ENCODE assay signal across 9 cellular contexts in the genomic region with DNA sequence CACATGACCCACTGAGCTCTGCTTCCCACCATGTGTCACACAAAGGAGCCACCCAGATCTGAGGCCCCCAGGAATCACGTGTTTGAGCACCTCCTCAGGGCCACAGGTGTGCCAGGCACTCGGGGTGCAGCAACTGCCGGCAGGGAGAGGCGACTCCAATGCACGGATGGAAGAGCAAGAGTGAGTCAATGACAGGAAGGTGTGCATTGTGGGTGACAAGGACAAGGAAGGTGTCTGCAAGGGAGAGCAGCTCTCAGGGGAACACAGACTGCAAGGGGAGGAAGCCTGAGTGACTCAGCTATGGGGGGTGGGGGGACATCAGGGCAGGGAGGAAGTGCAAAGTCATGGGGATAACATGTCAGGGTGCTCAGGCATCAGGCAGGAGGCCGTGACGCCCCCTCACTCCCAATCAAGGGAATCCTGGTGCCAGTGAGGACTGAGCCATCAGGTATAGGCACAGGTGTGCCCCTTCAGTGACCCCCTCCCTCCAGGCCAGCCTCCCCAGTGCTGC.
A peak's percentile ranks its signal among the peaks of the same experiment; 100 is the strongest.
DNase-seq lines count a peak whose midpoint lies in the region; ATAC-seq and TF ChIP-seq lines count a peak whose summit lies in the region.
"Had no signal": no experiment of that assay in that cellular context is flagged by ENCODE, and none has a peak within 500 bp of the region (broad histone marks: within the 10 kb centered on the region; RNA-seq: fewer than 3 reads in every experiment).

No MANE protein-coding gene starts in this region.

- peak overlapping the region; percentile 58 for H3K27ac Mint-ChIP-seq in activated T-helper 2 cell treated with anti-CD3 and anti-CD28 coated beads, Interferon-gamma antibody, Interleukin-2, Interleukin-4, amounts not matched to agents 10 μg/mL and 5 μg/mL and 100 μg/mL, durations not matched to agents 14 hours and 24 hours and 36 hours

- TF ChIP-seq CTCF in neutrophil (IDR thresholded peaks at IDR 0.05), result no peak
- no peak for TF ChIP-seq CTCF in spleen (IDR thresholded peaks at IDR 0.05 in 8 of 11, conservative IDR thresholded peaks at IDR 0.05 in 3 of 11)

- peaks cover 27% of the 10 kb centered on the region for H3K4me1 Mint-ChIP-seq in activated T-helper 2 cell treated with anti-CD3 and anti-CD28 coated beads, Interferon-gamma antibody, Interleukin-2, Interleukin-4, amounts not matched to agents 10 μg/mL and 5 μg/mL and 100 μg/mL, durations not matched to agents 14 hours and 24 hours and 36 hours (ENCODE audit: low read depth)

- H3K27ac ChIP-seq in neutrophil (peak overlapping the region; percentile 7), spleen (peak overlapping the region in 2 of 8 donors; percentile 7 to 47)
- H3K27ac ChIP-seq: right lobe of liver had no signal

- intact Hi-C loops in activated T-helper 2 cell treated with anti-CD3 and anti-CD28 coated beads, Interferon-gamma antibody, Interleukin-2, Interleukin-4, amounts not matched to agents 10 μg/mL and 5 μg/mL and 100 μg/mL, durations not matched to agents 14 hours and 24 hours and 36 hours (cut with micrococcal nuclease), result no loop called here
- intact Hi-C loops in spleen (cut with DNase I; ENCODE audit: low total_unique reads), result no loop called here

- H3K4me1 ChIP-seq in neutrophil (ENCODE audit: control insufficient read depth in 1 of 2, insufficient read depth in 1 of 2, low read depth in 1 of 2, low read length in 1 of 2) (no peaks in the 10 kb centered on the region), spleen (peaks cover 0 to 50% (median 13%) of the 10 kb centered on the region in 6 donors)
- H3K4me1 ChIP-seq: right lobe of liver had no signal

- no peak overlapping the region for H3K4me3 Mint-ChIP-seq in activated T-helper 2 cell treated with anti-CD3 and anti-CD28 coated beads, Interferon-gamma antibody, Interleukin-2, Interleukin-4, amounts not matched to agents 10 μg/mL and 5 μg/mL and 100 μg/mL, durations not matched to agents 14 hours and 24 hours and 36 hours (ENCODE audit: low read depth)

- H3K4me3 ChIP-seq in neutrophil (ENCODE audit: low read depth in 1 of 2, low read length in 1 of 2) (no peak overlapping the region), spleen (no peak overlapping the region)
- H3K4me3 ChIP-seq: right lobe of liver had no signal

- H3K36me3 Mint-ChIP-seq in activated T-helper 2 cell treated with anti-CD3 and anti-CD28 coated beads, Interferon-gamma antibody, Interleukin-2, Interleukin-4, amounts not matched to agents 10 μg/mL and 5 μg/mL and 100 μg/mL, durations not matched to agents 14 hours and 24 hours and 36 hours (ENCODE audit: low read depth), result peaks cover 85% of the 10 kb centered on the region

- TF ChIP-seq POLR2A in spleen (IDR thresholded peaks at IDR 0.05), result no peak

- no peaks in the 10 kb centered on the region for H3K27me3 Mint-ChIP-seq in activated T-helper 2 cell treated with anti-CD3 and anti-CD28 coated beads, Interferon-gamma antibody, Interleukin-2, Interleukin-4, amounts not matched to agents 10 μg/mL and 5 μg/mL and 100 μg/mL, durations not matched to agents 14 hours and 24 hours and 36 hours (ENCODE audit: low read depth)

- ATAC-seq in HG02642 (IDR thresholded peaks at IDR 0.05; ENCODE audit: poor library complexity, unreplicated experiment) (no peak), GM18909 (IDR thresholded peaks at IDR 0.05; ENCODE audit: poor library complexity, unreplicated experiment) (no peak), HG03439 (IDR thresholded peaks at IDR 0.05; ENCODE audit: unreplicated experiment) (no peak)

- no peaks in the 10 kb centered on the region for H3K9me3 Mint-ChIP-seq in activated T-helper 2 cell treated with anti-CD3 and anti-CD28 coated beads, Interferon-gamma antibody, Interleukin-2, Interleukin-4, amounts not matched to agents 10 μg/mL and 5 μg/mL and 100 μg/mL, durations not matched to agents 14 hours and 24 hours and 36 hours

- H3K9me3 ChIP-seq in neutrophil (no peaks in the 10 kb centered on the region), spleen (no peaks in the 10 kb centered on the region)
- H3K9me3 ChIP-seq: right lobe of liver had no signal

- peak; percentile 35 for DNase-seq in CMK (ENCODE audit: low read depth)
- peak; percentile 52 for DNase-seq in M059J (ENCODE audit: low read depth)
- no peak for DNase-seq in activated T-helper 2 cell treated with anti-CD3 and anti-CD28 coated beads, Interferon-gamma antibody, Interleukin-2, Interleukin-4, amounts not matched to agents 10 μg/mL and 5 μg/mL and 100 μg/mL, durations not matched to agents 14 hours and 24 hours and 36 hours (ENCODE audit: low spot score)
- DNase-seq in spleen, result no peak
- DNase-seq: right lobe of liver had no signal

- no peaks in the 10 kb centered on the region for H3K27me3 ChIP-seq in neutrophil
- no peaks in the 10 kb centered on the region for H3K27me3 ChIP-seq in spleen (replicated peaks in 1 of 7)
- H3K27me3 ChIP-seq: right lobe of liver had no signal

- H3K36me3 ChIP-seq in neutrophil (peaks cover 90% of the 10 kb centered on the region), spleen (peaks cover 2 to 100% (median 76%) of the 10 kb centered on the region in 6 donors)

- WGBS in spleen, 5 donors, result 34 to 65% (median 38%) methylated on average over 5 to 7 of the region's 7 CpGs

Comparison
In these comparisons a context has a peak if more than half of its experiments do, and no peak if none do; other contexts are left out.
1. DNase-seq: peak in CMK (single experiment) and M059J (single experiment); none in activated T-helper 2 cell treated with anti-CD3 and anti-CD28 coated beads, Interferon-gamma antibody, Interleukin-2, Interleukin-4, amounts not matched to agents 10 μg/mL and 5 μg/mL and 100 μg/mL, durations not matched to agents 14 hours and 24 hours and 36 hours (single experiment) and spleen (single experiment).